24 cellular contexts compared by ENCODE assay signal in genomic region chr20:44136579-44136978, GRCh38. TPM values are rescaled to one million over a fixed set of nuclear protein-coding genes. Genes with fewer than 3 reads are reported as not detected.
DNase-seq lines count a peak whose midpoint lies in the region; ATAC-seq and TF ChIP-seq lines count a peak whose summit lies in the region.
"Had no signal": no experiment of that assay in that cellular context is flagged by ENCODE, and none has a peak within 500 bp of the region (broad histone marks: within the 10 kb centered on the region; RNA-seq: fewer than 3 reads in every experiment).

No MANE protein-coding gene starts in this region.

- no peak for TF ChIP-seq EP300 in gastroesophageal sphincter (IDR thresholded peaks at IDR 0.05)

- no peaks in the 10 kb centered on the region for H3K36me3 Mint-ChIP-seq in type B pancreatic cell
- no peaks in the 10 kb centered on the region for H3K36me3 Mint-ChIP-seq in naive thymus-derived CD8-positive, alpha-beta T cell
- H3K36me3 Mint-ChIP-seq: CD8-positive, alpha-beta memory T cell; naive B cell had no signal

- H2BK120ac ChIP-seq in trophoblast cell (ENCODE audit: insufficient read depth, low read length, poor library complexity) = peak overlapping the region; percentile 26

- H3K9ac ChIP-seq in trophoblast cell (ENCODE audit: low read length) = no peak overlapping the region

- H3K79me1 ChIP-seq in trophoblast cell (ENCODE audit: low read length) = peaks cover 41% of the 10 kb centered on the region

- H4K91ac ChIP-seq in trophoblast cell (ENCODE audit: low read depth, low read length) = peak overlapping the region; percentile 90

- H2BK5ac ChIP-seq in trophoblast cell (ENCODE audit: low read depth, low read length, poor library complexity) = peak overlapping the region; percentile 58

- intact Hi-C loops in heart left ventricle (cut with DNase I) (loop anchor here in 1 of 10 donors (5.0 kb wide), 1 partner anchor 46 kb away; no protein-coding TSS in a partner anchor), left ventricle myocardium superior (cut with micrococcal nuclease) (no loop called here)

- H3K27ac ChIP-seq in heart left ventricle (peak overlapping the region; percentile 64 to 95 (median 88)), gastroesophageal sphincter (peak overlapping the region; percentile 89 to 95 (median 95)), trophoblast cell (ENCODE audit: low read depth, low read length) (peak overlapping the region; percentile 82)
- H3K27ac ChIP-seq: ovary, testis had no signal

- no peak overlapping the region for H2AK5ac ChIP-seq in trophoblast cell (ENCODE audit: low read length)

- H3K27ac Mint-ChIP-seq in type B pancreatic cell = peak overlapping the region; percentile 94
- H3K27ac Mint-ChIP-seq in naive thymus-derived CD8-positive, alpha-beta T cell = no peak overlapping the region
- H3K27ac Mint-ChIP-seq: activated B cell treated with CpG ODN at 0.5 μM for 24 hours; activated CD4-positive, alpha-beta memory T cell treated with anti-CD3 and anti-CD28 coated beads, Interleukin-2, amount 10 ng/mL, durations not matched to agents 7 days and 5 days; CD8-positive, alpha-beta memory T cell; naive B cell had no signal

- POLR2A ChIA-PET in naive thymus-derived CD8-positive, alpha-beta T cell (lab: Charles Lee) = no interaction called here

- H3K9me3 ChIP-seq in heart left ventricle (no peaks in the 10 kb centered on the region), gastroesophageal sphincter (no peaks in the 10 kb centered on the region), trophoblast cell (ENCODE audit: insufficient read depth, low read depth, low read length) (no peaks in the 10 kb centered on the region)
- H3K9me3 ChIP-seq: lower lobe of right lung, MG63, ovary, testis had no signal

- 84 to 92% (median 91%) methylated on average over 1 of the region's 1 CpG for WGBS in heart left ventricle, 4 donors
- 50 to 55% methylated on average over 1 of the region's 1 CpG for WGBS in gastroesophageal sphincter (ENCODE audit: low coverage in 1 of 2), 2 donors
- no CpG with 5 or more reads among the region's 1 CpG for WGBS in trophoblast cell (ENCODE audit: extremely low coverage, insufficient coverage, insufficient read length)

- no peak overlapping the region for H3K4me3 Mint-ChIP-seq in type B pancreatic cell
- no peak overlapping the region for H3K4me3 Mint-ChIP-seq in naive thymus-derived CD8-positive, alpha-beta T cell
- H3K4me3 Mint-ChIP-seq: activated B cell treated with CpG ODN at 0.5 μM for 24 hours; activated CD4-positive, alpha-beta memory T cell treated with anti-CD3 and anti-CD28 coated beads, Interleukin-2, amount 10 ng/mL, durations not matched to agents 7 days and 5 days; CD8-positive, alpha-beta memory T cell; naive B cell had no signal

- no peak overlapping the region for H3K4ac ChIP-seq in trophoblast cell (ENCODE audit: low read depth, low read length)

- H3K4me1 ChIP-seq in heart left ventricle (peaks cover 7 to 69% (median 29%) of the 10 kb centered on the region in 12 donors), gastroesophageal sphincter (peaks cover 4 to 76% (median 5%) of the 10 kb centered on the region in 3 donors), trophoblast cell (ENCODE audit: control insufficient read depth in 1 of 2, insufficient read depth in 2 of 2, low read length in 2 of 2) (peaks cover 26 to 30% of the 10 kb centered on the region in 2 experiments)
- H3K4me1 ChIP-seq: testis had no signal

- no peak overlapping the region for H3K4me3 ChIP-seq in heart left ventricle
- no peak overlapping the region for H3K4me3 ChIP-seq in gastroesophageal sphincter
- no peak overlapping the region for H3K4me3 ChIP-seq in trophoblast cell (ENCODE audit: low read depth, low read length)
- H3K4me3 ChIP-seq: lower lobe of right lung, MG63, ovary, testis had no signal

- no peak overlapping the region for H4K12ac ChIP-seq in trophoblast cell (ENCODE audit: low read depth, low read length)

- H3K27me3 ChIP-seq in heart left ventricle (no peaks in the 10 kb centered on the region), gastroesophageal sphincter (no peaks in the 10 kb centered on the region), trophoblast cell (ENCODE audit: insufficient read depth, low read length) (no peaks in the 10 kb centered on the region)
- H3K27me3 ChIP-seq: MG63, ovary, testis had no signal

- H3K36me3 ChIP-seq in heart left ventricle (no peaks in the 10 kb centered on the region), gastroesophageal sphincter (no peaks in the 10 kb centered on the region), trophoblast cell (ENCODE audit: control insufficient read depth in 1 of 2, insufficient read depth in 2 of 2, low read length in 2 of 2) (peaks cover 0 to 4% of the 10 kb centered on the region in 2 experiments)
- H3K36me3 ChIP-seq: lower lobe of right lung, MG63, ovary had no signal

- TF ChIP-seq CTCF in heart left ventricle (IDR thresholded peaks at IDR 0.05) (no peak), gastroesophageal sphincter (IDR thresholded peaks at IDR 0.05) (no peak), type B pancreatic cell (conservative IDR thresholded peaks at IDR 0.05) (no peak)

- TF ChIP-seq POLR2A in heart left ventricle (IDR thresholded peaks at IDR 0.05) (no peak), gastroesophageal sphincter (IDR thresholded peaks at IDR 0.05) (no peak)

- no peak for DNase-seq in heart left ventricle
- no peak for DNase-seq in left ventricle myocardium superior
- no peak for DNase-seq in trophoblast cell
- DNase-seq in type B pancreatic cell (ENCODE audit: extremely low spot score, unreplicated experiment) = no peak
- no peak for DNase-seq in naive thymus-derived CD8-positive, alpha-beta T cell
- DNase-seq in activated gamma-delta T cell (lab: John Stamatoyannopoulos, UW) = no peak
- no peak for DNase-seq in dedifferentiated amniotic fluid mesenchymal stem cell (ENCODE audit: extremely low spot score)
- DNase-seq: activated B cell treated with CpG ODN at 0.5 μM for 24 hours; activated CD4-positive, alpha-beta memory T cell treated with anti-CD3 and anti-CD28 coated beads, Interleukin-2, amount 10 ng/mL, durations not matched to agents 7 days and 5 days; activated gamma-delta T cell treated with Interleukin-2 at 50 U/mL for 16 hours; AML-193; CD8-positive, alpha-beta memory T cell; DMS53; GDM1; lower lobe of right lung; MG63; naive B cell; NCI-H1436; NCI-H524 treated with DMSO at 0.1 percent for 48 hours; stimulated activated CD4-positive, alpha-beta T cell treated with anti-CD3 and anti-CD28 coated beads, Interleukin-1b, Interleukin-23, amount 100 ng/mL, for 48 hours; SW 1271; testis had no signal

- H3K9me3 Mint-ChIP-seq in type B pancreatic cell = peaks cover 5% of the 10 kb centered on the region
- H3K9me3 Mint-ChIP-seq in naive thymus-derived CD8-positive, alpha-beta T cell = no peaks in the 10 kb centered on the region
- H3K9me3 Mint-ChIP-seq: activated B cell treated with CpG ODN at 0.5 μM for 24 hours; activated CD4-positive, alpha-beta memory T cell treated with anti-CD3 and anti-CD28 coated beads, Interleukin-2, amount 10 ng/mL, durations not matched to agents 7 days and 5 days; CD8-positive, alpha-beta memory T cell had no signal

- peaks cover 5% of the 10 kb centered on the region for H3K79me2 ChIP-seq in trophoblast cell (ENCODE audit: control insufficient read depth, insufficient read depth, low read length, poor library complexity)

- H4K8ac ChIP-seq in trophoblast cell (ENCODE audit: low read depth, low read length) = no peak overlapping the region

- ATAC-seq in heart left ventricle = no peak
- no peak for ATAC-seq in left ventricle myocardium superior
- ATAC-seq in gastroesophageal sphincter = no peak
- no peak for ATAC-seq in naive thymus-derived CD8-positive, alpha-beta T cell

- H3K27me3 Mint-ChIP-seq in type B pancreatic cell = peaks cover 3% of the 10 kb centered on the region
- H3K27me3 Mint-ChIP-seq in naive thymus-derived CD8-positive, alpha-beta T cell = peaks cover 7 to 27% (median 13%) of the 10 kb centered on the region in 5 donors

- H3K18ac ChIP-seq in trophoblast cell (ENCODE audit: low read length) = no peak overlapping the region

- peak overlapping the region; percentile 67 for H2BK12ac ChIP-seq in trophoblast cell (ENCODE audit: low read length)

- H3K4me1 Mint-ChIP-seq in type B pancreatic cell (ENCODE audit: unreplicated experiment) = peaks cover 8% of the 10 kb centered on the region
- no peaks in the 10 kb centered on the region for H3K4me1 Mint-ChIP-seq in naive thymus-derived CD8-positive, alpha-beta T cell
- H3K4me1 Mint-ChIP-seq: activated CD4-positive, alpha-beta memory T cell treated with anti-CD3 and anti-CD28 coated beads, Interleukin-2, amount 10 ng/mL, durations not matched to agents 7 days and 5 days; CD8-positive, alpha-beta memory T cell; naive B cell had no signal

- no peak overlapping the region for H3K23ac ChIP-seq in trophoblast cell (ENCODE audit: low read length)

- peak overlapping the region; percentile 9 for H3K14ac ChIP-seq in trophoblast cell (ENCODE audit: low read length)

- H2AFZ ChIP-seq in trophoblast cell (ENCODE audit: insufficient read depth, low read length, poor library complexity) = no peak overlapping the region

- no peak overlapping the region for H3K4me2 ChIP-seq in trophoblast cell (ENCODE audit: low read length)

RNA-seq across cellular contexts. Expression of gene JPH2, which starts 50.4 kb away (rescaled TPM):
- total RNA-seq in heart left ventricle (100 to 1,000 TPM in 8 of 9 donors, 10 to 100 TPM in 1; 99.5 to 219 (median 166) TPM), left ventricle myocardium superior (182 TPM), gastroesophageal sphincter (100 to 1,000 TPM; 173 to 442 (median 242) TPM), type B pancreatic cell (ENCODE audit: low replicate concordance) (4.9 and 17.3 TPM in 2 replicates)
- polyA plus RNA-seq in heart left ventricle = 100 to 1,000 TPM; 129 to 144 TPM
- 13.7 and 14.2 TPM in 2 replicates for polyA plus RNA-seq in trophoblast cell (2013)
- total RNA-seq in naive thymus-derived CD8-positive, alpha-beta T cell = not detected
- not detected for polyA plus RNA-seq in naive thymus-derived CD8-positive, alpha-beta T cell
- total RNA-seq: activated B cell treated with CpG ODN at 0.5 μM for 24 hours; CD8-positive, alpha-beta memory T cell had no signal
- polyA plus RNA-seq: CD8-positive, alpha-beta memory T cell had no signal
